Comparison of ENCODE assay signal across 2 cellular contexts in the genomic region with DNA sequence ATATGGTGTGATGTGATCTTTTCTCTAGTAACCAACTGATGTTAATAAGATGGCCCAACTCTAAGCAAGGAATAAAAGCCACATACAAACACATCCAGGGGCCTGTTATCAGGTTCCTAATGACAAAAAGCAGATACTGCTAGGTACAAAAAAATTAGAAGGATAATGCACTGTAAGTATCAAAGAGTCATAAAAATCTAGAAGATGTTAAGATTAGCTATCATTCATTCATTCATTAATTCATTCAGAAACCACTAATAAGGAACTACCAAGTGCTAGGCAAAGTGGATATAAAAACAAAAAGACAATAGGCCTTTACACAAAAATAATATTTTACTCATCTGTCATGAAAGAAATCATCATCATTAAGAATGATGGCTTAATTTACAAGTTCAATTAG.
TF ChIP-seq lines count a peak whose summit lies in the region.

No MANE protein-coding gene starts in this region.

TF ChIP-seq in GM23338, 12 proteins besides CTCF, POLR2A, EP300 and RAD21 (continues in another document):
- TF ChIP-seq, protein P1, sequence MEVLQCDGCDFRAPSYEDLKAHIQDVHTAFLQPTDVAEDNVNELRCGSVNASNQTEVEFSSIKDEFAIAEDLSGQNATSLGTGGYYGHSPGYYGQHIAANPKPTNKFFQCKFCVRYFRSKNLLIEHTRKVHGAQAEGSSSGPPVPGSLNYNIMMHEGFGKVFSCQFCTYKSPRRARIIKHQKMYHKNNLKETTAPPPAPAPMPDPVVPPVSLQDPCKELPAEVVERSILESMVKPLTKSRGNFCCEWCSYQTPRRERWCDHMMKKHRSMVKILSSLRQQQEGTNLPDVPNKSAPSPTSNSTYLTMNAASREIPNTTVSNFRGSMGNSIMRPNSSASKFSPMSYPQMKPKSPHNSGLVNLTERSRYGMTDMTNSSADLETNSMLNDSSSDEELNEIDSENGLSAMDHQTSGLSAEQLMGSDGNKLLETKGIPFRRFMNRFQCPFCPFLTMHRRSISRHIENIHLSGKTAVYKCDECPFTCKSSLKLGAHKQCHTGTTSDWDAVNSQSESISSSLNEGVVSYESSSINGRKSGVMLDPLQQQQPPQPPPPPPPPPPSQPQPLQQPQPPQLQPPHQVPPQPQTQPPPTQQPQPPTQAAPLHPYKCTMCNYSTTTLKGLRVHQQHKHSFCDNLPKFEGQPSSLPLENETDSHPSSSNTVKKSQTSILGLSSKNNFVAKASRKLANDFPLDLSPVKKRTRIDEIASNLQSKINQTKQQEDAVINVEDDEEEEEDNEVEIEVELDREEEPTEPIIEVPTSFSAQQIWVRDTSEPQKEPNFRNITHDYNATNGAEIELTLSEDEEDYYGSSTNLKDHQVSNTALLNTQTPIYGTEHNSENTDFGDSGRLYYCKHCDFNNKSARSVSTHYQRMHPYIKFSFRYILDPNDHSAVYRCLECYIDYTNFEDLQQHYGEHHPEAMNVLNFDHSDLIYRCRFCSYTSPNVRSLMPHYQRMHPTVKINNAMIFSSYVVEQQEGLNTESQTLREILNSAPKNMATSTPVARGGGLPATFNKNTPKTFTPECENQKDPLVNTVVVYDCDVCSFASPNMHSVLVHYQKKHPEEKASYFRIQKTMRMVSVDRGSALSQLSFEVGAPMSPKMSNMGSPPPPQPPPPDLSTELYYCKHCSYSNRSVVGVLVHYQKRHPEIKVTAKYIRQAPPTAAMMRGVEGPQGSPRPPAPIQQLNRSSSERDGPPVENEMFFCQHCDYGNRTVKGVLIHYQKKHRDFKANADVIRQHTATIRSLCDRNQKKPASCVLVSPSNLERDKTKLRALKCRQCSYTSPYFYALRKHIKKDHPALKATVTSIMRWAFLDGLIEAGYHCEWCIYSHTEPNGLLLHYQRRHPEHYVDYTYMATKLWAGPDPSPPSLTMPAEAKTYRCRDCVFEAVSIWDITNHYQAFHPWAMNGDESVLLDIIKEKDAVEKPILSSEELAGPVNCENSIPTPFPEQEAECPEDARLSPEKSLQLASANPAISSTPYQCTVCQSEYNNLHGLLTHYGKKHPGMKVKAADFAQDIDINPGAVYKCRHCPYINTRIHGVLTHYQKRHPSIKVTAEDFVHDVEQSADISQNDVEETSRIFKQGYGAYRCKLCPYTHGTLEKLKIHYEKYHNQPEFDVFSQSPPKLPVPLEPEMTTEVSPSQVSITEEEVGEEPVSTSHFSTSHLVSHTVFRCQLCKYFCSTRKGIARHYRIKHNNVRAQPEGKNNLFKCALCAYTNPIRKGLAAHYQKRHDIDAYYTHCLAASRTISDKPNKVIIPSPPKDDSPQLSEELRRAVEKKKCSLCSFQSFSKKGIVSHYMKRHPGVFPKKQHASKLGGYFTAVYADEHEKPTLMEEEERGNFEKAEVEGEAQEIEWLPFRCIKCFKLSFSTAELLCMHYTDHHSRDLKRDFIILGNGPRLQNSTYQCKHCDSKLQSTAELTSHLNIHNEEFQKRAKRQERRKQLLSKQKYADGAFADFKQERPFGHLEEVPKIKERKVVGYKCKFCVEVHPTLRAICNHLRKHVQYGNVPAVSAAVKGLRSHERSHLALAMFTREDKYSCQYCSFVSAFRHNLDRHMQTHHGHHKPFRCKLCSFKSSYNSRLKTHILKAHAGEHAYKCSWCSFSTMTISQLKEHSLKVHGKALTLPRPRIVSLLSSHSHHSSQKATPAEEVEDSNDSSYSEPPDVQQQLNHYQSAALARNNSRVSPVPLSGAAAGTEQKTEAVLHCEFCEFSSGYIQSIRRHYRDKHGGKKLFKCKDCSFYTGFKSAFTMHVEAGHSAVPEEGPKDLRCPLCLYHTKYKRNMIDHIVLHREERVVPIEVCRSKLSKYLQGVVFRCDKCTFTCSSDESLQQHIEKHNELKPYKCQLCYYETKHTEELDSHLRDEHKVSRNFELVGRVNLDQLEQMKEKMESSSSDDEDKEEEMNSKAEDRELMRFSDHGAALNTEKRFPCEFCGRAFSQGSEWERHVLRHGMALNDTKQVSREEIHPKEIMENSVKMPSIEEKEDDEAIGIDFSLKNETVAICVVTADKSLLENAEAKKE (CRISPR knock-in tag; IDR thresholded peaks at IDR 0.05): no peak
- TF ChIP-seq POLR2AphosphoS5 (IDR thresholded peaks at IDR 0.05; ENCODE audit: low read depth) (no peak), NANOG (IDR thresholded peaks at IDR 0.05; ENCODE audit: borderline replicate concordance) (no peak), CREB1 (CRISPR knock-in tag; IDR thresholded peaks at IDR 0.05; ENCODE audit: low read depth) (no peak), ZNF114 (CRISPR knock-in tag; IDR thresholded peaks at IDR 0.05) (no peak), STAT1 (IDR thresholded peaks at IDR 0.05; ENCODE audit: unreplicated experiment) (no peak), JUNB (IDR thresholded peaks at IDR 0.05; ENCODE audit: unreplicated experiment) (no peak), EZH2phosphoT487 (IDR thresholded peaks at IDR 0.05; ENCODE audit: unreplicated experiment) (no peak), ZNF331 (CRISPR knock-in tag; IDR thresholded peaks at IDR 0.05; ENCODE audit: low read depth) (no peak)
- TF ChIP-seq, protein P2, sequence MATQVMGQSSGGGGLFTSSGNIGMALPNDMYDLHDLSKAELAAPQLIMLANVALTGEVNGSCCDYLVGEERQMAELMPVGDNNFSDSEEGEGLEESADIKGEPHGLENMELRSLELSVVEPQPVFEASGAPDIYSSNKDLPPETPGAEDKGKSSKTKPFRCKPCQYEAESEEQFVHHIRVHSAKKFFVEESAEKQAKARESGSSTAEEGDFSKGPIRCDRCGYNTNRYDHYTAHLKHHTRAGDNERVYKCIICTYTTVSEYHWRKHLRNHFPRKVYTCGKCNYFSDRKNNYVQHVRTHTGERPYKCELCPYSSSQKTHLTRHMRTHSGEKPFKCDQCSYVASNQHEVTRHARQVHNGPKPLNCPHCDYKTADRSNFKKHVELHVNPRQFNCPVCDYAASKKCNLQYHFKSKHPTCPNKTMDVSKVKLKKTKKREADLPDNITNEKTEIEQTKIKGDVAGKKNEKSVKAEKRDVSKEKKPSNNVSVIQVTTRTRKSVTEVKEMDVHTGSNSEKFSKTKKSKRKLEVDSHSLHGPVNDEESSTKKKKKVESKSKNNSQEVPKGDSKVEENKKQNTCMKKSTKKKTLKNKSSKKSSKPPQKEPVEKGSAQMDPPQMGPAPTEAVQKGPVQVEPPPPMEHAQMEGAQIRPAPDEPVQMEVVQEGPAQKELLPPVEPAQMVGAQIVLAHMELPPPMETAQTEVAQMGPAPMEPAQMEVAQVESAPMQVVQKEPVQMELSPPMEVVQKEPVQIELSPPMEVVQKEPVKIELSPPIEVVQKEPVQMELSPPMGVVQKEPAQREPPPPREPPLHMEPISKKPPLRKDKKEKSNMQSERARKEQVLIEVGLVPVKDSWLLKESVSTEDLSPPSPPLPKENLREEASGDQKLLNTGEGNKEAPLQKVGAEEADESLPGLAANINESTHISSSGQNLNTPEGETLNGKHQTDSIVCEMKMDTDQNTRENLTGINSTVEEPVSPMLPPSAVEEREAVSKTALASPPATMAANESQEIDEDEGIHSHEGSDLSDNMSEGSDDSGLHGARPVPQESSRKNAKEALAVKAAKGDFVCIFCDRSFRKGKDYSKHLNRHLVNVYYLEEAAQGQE (IDR thresholded peaks at IDR 0.05; ENCODE audit: unreplicated experiment): no peak

TF ChIP-seq in GM12878, 131 proteins besides CTCF, POLR2A, EP300 and RAD21 (continued from another document):
- TF ChIP-seq, protein P3, sequence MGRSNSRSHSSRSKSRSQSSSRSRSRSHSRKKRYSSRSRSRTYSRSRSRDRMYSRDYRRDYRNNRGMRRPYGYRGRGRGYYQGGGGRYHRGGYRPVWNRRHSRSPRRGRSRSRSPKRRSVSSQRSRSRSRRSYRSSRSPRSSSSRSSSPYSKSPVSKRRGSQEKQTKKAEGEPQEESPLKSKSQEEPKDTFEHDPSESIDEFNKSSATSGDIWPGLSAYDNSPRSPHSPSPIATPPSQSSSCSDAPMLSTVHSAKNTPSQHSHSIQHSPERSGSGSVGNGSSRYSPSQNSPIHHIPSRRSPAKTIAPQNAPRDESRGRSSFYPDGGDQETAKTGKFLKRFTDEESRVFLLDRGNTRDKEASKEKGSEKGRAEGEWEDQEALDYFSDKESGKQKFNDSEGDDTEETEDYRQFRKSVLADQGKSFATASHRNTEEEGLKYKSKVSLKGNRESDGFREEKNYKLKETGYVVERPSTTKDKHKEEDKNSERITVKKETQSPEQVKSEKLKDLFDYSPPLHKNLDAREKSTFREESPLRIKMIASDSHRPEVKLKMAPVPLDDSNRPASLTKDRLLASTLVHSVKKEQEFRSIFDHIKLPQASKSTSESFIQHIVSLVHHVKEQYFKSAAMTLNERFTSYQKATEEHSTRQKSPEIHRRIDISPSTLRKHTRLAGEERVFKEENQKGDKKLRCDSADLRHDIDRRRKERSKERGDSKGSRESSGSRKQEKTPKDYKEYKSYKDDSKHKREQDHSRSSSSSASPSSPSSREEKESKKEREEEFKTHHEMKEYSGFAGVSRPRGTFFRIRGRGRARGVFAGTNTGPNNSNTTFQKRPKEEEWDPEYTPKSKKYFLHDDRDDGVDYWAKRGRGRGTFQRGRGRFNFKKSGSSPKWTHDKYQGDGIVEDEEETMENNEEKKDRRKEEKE (IDR thresholded peaks at IDR 0.05): no peak
- no peak for TF ChIP-seq TCF7 (IDR thresholded peaks at IDR 0.05; ENCODE audit: borderline replicate concordance)
- TF ChIP-seq SMC3 (IDR thresholded peaks at IDR 0.05; ENCODE audit: borderline replicate concordance, low read length): no peak
- TF ChIP-seq, protein P4, sequence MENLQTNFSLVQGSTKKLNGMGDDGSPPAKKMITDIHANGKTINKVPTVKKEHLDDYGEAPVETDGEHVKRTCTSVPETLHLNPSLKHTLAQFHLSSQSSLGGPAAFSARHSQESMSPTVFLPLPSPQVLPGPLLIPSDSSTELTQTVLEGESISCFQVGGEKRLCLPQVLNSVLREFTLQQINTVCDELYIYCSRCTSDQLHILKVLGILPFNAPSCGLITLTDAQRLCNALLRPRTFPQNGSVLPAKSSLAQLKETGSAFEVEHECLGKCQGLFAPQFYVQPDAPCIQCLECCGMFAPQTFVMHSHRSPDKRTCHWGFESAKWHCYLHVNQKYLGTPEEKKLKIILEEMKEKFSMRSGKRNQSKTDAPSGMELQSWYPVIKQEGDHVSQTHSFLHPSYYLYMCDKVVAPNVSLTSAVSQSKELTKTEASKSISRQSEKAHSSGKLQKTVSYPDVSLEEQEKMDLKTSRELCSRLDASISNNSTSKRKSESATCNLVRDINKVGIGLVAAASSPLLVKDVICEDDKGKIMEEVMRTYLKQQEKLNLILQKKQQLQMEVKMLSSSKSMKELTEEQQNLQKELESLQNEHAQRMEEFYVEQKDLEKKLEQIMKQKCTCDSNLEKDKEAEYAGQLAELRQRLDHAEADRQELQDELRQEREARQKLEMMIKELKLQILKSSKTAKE (IDR thresholded peaks at IDR 0.05; ENCODE audit: low read depth, poor library complexity, severe bottlenecking): no peak
- TF ChIP-seq, protein P5, sequence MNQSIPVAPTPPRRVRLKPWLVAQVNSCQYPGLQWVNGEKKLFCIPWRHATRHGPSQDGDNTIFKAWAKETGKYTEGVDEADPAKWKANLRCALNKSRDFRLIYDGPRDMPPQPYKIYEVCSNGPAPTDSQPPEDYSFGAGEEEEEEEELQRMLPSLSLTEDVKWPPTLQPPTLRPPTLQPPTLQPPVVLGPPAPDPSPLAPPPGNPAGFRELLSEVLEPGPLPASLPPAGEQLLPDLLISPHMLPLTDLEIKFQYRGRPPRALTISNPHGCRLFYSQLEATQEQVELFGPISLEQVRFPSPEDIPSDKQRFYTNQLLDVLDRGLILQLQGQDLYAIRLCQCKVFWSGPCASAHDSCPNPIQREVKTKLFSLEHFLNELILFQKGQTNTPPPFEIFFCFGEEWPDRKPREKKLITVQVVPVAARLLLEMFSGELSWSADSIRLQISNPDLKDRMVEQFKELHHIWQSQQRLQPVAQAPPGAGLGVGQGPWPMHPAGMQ (IDR thresholded peaks at IDR 0.05; ENCODE audit: borderline replicate concordance): no peak
